Comparison of ENCODE assay signal across 9 cellular contexts in the genomic region with DNA sequence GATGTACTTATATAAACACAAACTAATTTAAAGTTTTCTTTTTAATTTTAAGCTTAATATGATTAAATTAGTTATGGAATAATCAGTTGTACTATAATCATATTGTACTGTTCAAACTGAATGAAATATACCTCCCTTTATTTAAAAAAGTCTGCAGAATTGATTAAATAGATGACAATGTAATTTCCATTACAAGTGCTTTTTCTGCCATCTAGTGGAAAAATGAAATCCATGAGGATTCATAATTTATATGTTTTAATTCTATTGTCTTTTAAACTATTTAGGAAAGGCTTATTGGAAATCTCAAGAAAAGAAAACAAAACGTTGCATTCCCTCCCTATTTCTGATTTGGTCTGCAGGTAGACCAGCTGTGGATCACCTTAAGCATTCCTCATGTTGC. TPM values are rescaled to one million over a fixed set of nuclear protein-coding genes. Genes with fewer than 3 reads are reported as not detected.
DNase-seq lines count a peak whose midpoint lies in the region; ATAC-seq, FAIRE-seq and TF ChIP-seq lines count a peak whose summit lies in the region.
"Had no signal": no experiment of that assay in that cellular context is flagged by ENCODE, and none has a peak within 500 bp of the region (broad histone marks: within the 10 kb centered on the region; RNA-seq: fewer than 3 reads in every experiment).

No MANE protein-coding gene starts in this region.

- H3K9me3 ChIP-seq in A549: no peaks in the 10 kb centered on the region
- no peaks in the 10 kb centered on the region for H3K9me3 ChIP-seq in HEK293 (ENCODE audit: control insufficient read depth, insufficient read depth, low read depth, low read length)
- peaks cover 11% of the 10 kb centered on the region for H3K9me3 ChIP-seq in Caco-2

- no peak overlapping the region for H3K27ac ChIP-seq in A549
- no peak overlapping the region for H3K27ac ChIP-seq in HEK293 (ENCODE audit: extremely low read depth, low read depth, low read length)

- no peaks in the 10 kb centered on the region for H3K36me3 ChIP-seq in HEK293 (ENCODE audit: control insufficient read depth in 2 of 2, insufficient read depth in 1 of 2, low read length in 2 of 2)
- no peaks in the 10 kb centered on the region for H3K36me3 ChIP-seq in Caco-2 (ENCODE audit: control insufficient read depth, insufficient read depth, low read length)

- no peak overlapping the region for H3K4me3 ChIP-seq in A549
- no peak overlapping the region for H3K4me3 ChIP-seq in HEK293 (ENCODE audit: low read depth, low read length)
- no peak overlapping the region for H3K4me3 ChIP-seq in Caco-2 (ENCODE audit: low read depth, low read length)

- DNase-seq in A549 (ENCODE audit: low read depth in 1 of 2, low spot score in 1 of 2): peak in 1 of 2 experiments; percentile 1
- no peak for DNase-seq in frontal cortex (ENCODE audit: low spot score in 2 of 2)
- DNase-seq in iPS-NIHi7 (ENCODE audit: extremely low spot score): no peak
- no peak for DNase-seq in cerebellar nuclear complex (lab: John Stamatoyannopoulos, UW)
- DNase-seq in Caco-2: no peak
- DNase-seq: naive B cell had no signal

- no peaks in the 10 kb centered on the region for H3K27me3 Mint-ChIP-seq in Caco-2 (ENCODE audit: insufficient read depth, unreplicated experiment)

- no peaks in the 10 kb centered on the region for H3K4me1 Mint-ChIP-seq in Caco-2 (ENCODE audit: low read depth, unreplicated experiment)
- H3K4me1 Mint-ChIP-seq: naive B cell had no signal

- TF ChIP-seq POLR2A in A549 (IDR thresholded peaks at IDR 0.05; ENCODE audit: low read length): no peak

- no peak overlapping the region for H3K27ac Mint-ChIP-seq in Caco-2 (ENCODE audit: unreplicated experiment)
- H3K27ac Mint-ChIP-seq: naive B cell had no signal

- peak; percentile 43 for TF ChIP-seq CTCF in A549 (IDR thresholded peaks at IDR 0.05)
- no peak for TF ChIP-seq CTCF in HEK293 (tag by site-specific recombination; IDR thresholded peaks at IDR 0.05)
- TF ChIP-seq CTCF in Caco-2 (IDR thresholded peaks at IDR 0.05; ENCODE audit: insufficient read depth in 1 of 2, low read depth in 1 of 2, low read length in 1 of 2, severe bottlenecking in 1 of 2, unreplicated experiment in 1 of 2): peak in 1 of 2 experiments; percentile 58

- no peaks in the 10 kb centered on the region for H3K4me1 ChIP-seq in A549
- H3K4me1 ChIP-seq in HEK293 (ENCODE audit: control insufficient read depth, insufficient read depth, low read length): no peaks in the 10 kb centered on the region
- no peaks in the 10 kb centered on the region for H3K4me1 ChIP-seq in Caco-2

- CTCF ChIA-PET in A549 (lab: Yijun Ruan, JAX): interaction anchor here (1.1 to 2.7 kb wide), 3 partner anchors 15 to 54 kb away, joined by 3 to 10 read pairs (median 3); no protein-coding TSS in a partner anchor
- CTCF ChIA-PET in HEK293 (lab: Yijun Ruan, JAX): interaction anchor here (0.5 to 2.3 kb wide), 10 partner anchors 19 to 1517 kb away, joined by 3 to 12 read pairs (median 3); no protein-coding TSS in a partner anchor
- CTCF ChIA-PET in Caco-2 (lab: Charles Lee): no interaction called here

- POLR2A ChIA-PET in A549 (lab: Yijun Ruan, JAX): no interaction called here
- POLR2A ChIA-PET in HEK293 (lab: Yijun Ruan, JAX): no interaction called here
- POLR2A ChIA-PET in Caco-2 (lab: Charles Lee): no interaction called here

- H3K36me3 Mint-ChIP-seq in Caco-2 (ENCODE audit: insufficient read depth, unreplicated experiment): no peaks in the 10 kb centered on the region

- no peak for FAIRE-seq in A549 (lab: Jason Lieb, UNC)
- FAIRE-seq in frontal cortex (lab: Jason Lieb, UNC): peak; percentile 58

- no peak overlapping the region for H3K4me2 ChIP-seq in A549

- H3K9me3 Mint-ChIP-seq in Caco-2 (ENCODE audit: unreplicated experiment): no peaks in the 10 kb centered on the region

- H3K4me3 Mint-ChIP-seq in Caco-2 (ENCODE audit: unreplicated experiment): no peak overlapping the region
- H3K4me3 Mint-ChIP-seq: naive B cell had no signal

- ATAC-seq in A549 (no peak), SK-N-SH treated with all-trans-retinoic acid at 6 μM for 48 hours (peak; percentile 51; the same call in 2 of the 3 replicates), GM21360 (IDR thresholded peaks at IDR 0.05; ENCODE audit: unreplicated experiment) (no peak)

- BruUV-seq in Caco-2 (replicated peaks; lab: Mats Ljungman, UMichigan): no TSS peak

- intact Hi-C loops in Caco-2 (cut with micrococcal nuclease; ENCODE audit: unreplicated experiment): loop anchor here (1.0 to 5.0 kb wide), 4 partner anchors 53 to 1376 kb away; no protein-coding TSS in a partner anchor

- no peaks in the 10 kb centered on the region for H3K27me3 ChIP-seq in Caco-2 (replicated peaks; ENCODE audit: control insufficient read depth, insufficient read depth, low read length)

- WGBS in A549 (ENCODE audit: missing lambda C conversion rate): 3% methylated on average over 1 of the region's 1 CpG

- TF ChIP-seq RAD21 in A549 (conservative IDR thresholded peaks at IDR 0.05 in 1 of 2, IDR thresholded peaks at IDR 0.05 in 1 of 2): peak; percentile 47 to 66

- no peak for TF ChIP-seq EP300 in A549 (IDR thresholded peaks at IDR 0.05)

TF ChIP-seq in A549, 52 proteins besides CTCF, POLR2A, EP300 and RAD21 (continues in another document):
- TF ChIP-seq HDAC2 (IDR thresholded peaks at IDR 0.05) (no peak), BHLHE40 (IDR thresholded peaks at IDR 0.05; ENCODE audit: low read depth, low read length) (no peak), TP53 (CRISPR knock-in tag; IDR thresholded peaks at IDR 0.05) (no peak)

TF ChIP-seq in HEK293, 187 proteins besides CTCF, POLR2A, EP300 and RAD21:
- TF ChIP-seq ZNF302 (tag by site-specific recombination; IDR thresholded peaks at IDR 0.05; ENCODE audit: low read depth): no peak
- peak; percentile 57 for TF ChIP-seq ZNF654 (tag by site-specific recombination; IDR thresholded peaks at IDR 0.05; ENCODE audit: low read depth)

TF ChIP-seq in SK-N-SH treated with all-trans-retinoic acid at 6 μM for 48 hours, 23 proteins besides CTCF, POLR2A, EP300 and RAD21:
- TF ChIP-seq ESRRG (CRISPR knock-in tag; IDR thresholded peaks at IDR 0.05) (no peak), TCF4 (CRISPR knock-in tag; IDR thresholded peaks at IDR 0.05; ENCODE audit: borderline replicate concordance) (no peak), BACH2 (CRISPR knock-in tag; IDR thresholded peaks at IDR 0.05; ENCODE audit: borderline replicate concordance) (no peak), GLIS3 (CRISPR knock-in tag; IDR thresholded peaks at IDR 0.05) (no peak), SNAI2 (CRISPR knock-in tag; IDR thresholded peaks at IDR 0.05) (no peak), ZFP30 (CRISPR knock-in tag; IDR thresholded peaks at IDR 0.05) (no peak), ZFP3 (CRISPR knock-in tag; IDR thresholded peaks at IDR 0.05) (no peak), ZNF70 (CRISPR knock-in tag; IDR thresholded peaks at IDR 0.05) (no peak)
- TF ChIP-seq, protein P1, sequence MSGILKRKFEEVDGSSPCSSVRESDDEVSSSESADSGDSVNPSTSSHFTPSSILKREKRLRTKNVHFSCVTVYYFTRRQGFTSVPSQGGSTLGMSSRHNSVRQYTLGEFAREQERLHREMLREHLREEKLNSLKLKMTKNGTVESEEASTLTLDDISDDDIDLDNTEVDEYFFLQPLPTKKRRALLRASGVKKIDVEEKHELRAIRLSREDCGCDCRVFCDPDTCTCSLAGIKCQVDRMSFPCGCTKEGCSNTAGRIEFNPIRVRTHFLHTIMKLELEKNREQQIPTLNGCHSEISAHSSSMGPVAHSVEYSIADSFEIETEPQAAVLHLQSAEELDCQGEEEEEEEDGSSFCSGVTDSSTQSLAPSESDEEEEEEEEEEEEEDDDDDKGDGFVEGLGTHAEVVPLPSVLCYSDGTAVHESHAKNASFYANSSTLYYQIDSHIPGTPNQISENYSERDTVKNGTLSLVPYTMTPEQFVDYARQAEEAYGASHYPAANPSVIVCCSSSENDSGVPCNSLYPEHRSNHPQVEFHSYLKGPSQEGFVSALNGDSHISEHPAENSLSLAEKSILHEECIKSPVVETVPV (CRISPR knock-in tag; IDR thresholded peaks at IDR 0.05): no peak

RNA-seq across cellular contexts. Expression of a gene that starts 30.8 kb away (rescaled TPM):
- polyA plus RNA-seq in A549 (2011; rRNA removed) (9.3 and 17.8 TPM in 2 replicates), A549 (2017; fragmentation: RNase III; extraction: RNeasy Plus Mini Kit Qiagen cat#74134 plus additional on column Dnase treatment) (15.8 to 19.5 TPM (median 18.1 TPM) in 3 replicates)
- polyA plus RNA-seq in A549 (2012; cell fraction: cytosol; rRNA removed): 4.5 and 4.7 TPM in 2 replicates
- polyA plus RNA-seq in A549 (2012; cell fraction: nucleus; rRNA removed): 0.58 and 1.6 TPM in 2 replicates
- polyA minus RNA-seq in A549 (2011; rRNA and poly(A)+ RNA removed): 1.1 and 1.5 TPM in 2 replicates
- total RNA-seq in frontal cortex (38.3 TPM), Caco-2 (2022) (20.1 and 22.9 TPM in 2 replicates)

RNA-seq across cellular contexts. Expression of a gene that starts 31.1 kb away (rescaled TPM):
- 7.1 and 9.9 TPM in 2 replicates for polyA plus RNA-seq in A549 (2011; rRNA removed)
- 2.1 and 2.7 TPM in 2 replicates for polyA plus RNA-seq in A549 (2012; cell fraction: cytosol; rRNA removed)
- polyA plus RNA-seq in A549 (2012; cell fraction: nucleus; rRNA removed): 1.6 and 3.2 TPM in 2 replicates
- polyA plus RNA-seq in A549 (2017; fragmentation: RNase III; extraction: RNeasy Plus Mini Kit Qiagen cat#74134 plus additional on column Dnase treatment): 8.4 to 10.1 TPM (median 9.1 TPM) in 3 replicates
- 2.1 and 3.3 TPM in 2 replicates for polyA minus RNA-seq in A549 (2011; rRNA and poly(A)+ RNA removed)
- total RNA-seq in frontal cortex: 1.6 TPM
- 25.8 and 27.5 TPM in 2 replicates for total RNA-seq in Caco-2 (2022)

Comparison
In these comparisons a context has a peak if more than half of its experiments do, and no peak if none do; other contexts are left out.
1. RNA of a gene that starts 31.1 kb away (total RNA-seq): 25.8 to 27.5 TPM in Caco-2; 1.6 TPM in frontal cortex (single experiment); every median in the first group is over 10 times any median in the second.